Comparison of ENCODE assay signal across 8 cellular contexts in the genomic region with DNA sequence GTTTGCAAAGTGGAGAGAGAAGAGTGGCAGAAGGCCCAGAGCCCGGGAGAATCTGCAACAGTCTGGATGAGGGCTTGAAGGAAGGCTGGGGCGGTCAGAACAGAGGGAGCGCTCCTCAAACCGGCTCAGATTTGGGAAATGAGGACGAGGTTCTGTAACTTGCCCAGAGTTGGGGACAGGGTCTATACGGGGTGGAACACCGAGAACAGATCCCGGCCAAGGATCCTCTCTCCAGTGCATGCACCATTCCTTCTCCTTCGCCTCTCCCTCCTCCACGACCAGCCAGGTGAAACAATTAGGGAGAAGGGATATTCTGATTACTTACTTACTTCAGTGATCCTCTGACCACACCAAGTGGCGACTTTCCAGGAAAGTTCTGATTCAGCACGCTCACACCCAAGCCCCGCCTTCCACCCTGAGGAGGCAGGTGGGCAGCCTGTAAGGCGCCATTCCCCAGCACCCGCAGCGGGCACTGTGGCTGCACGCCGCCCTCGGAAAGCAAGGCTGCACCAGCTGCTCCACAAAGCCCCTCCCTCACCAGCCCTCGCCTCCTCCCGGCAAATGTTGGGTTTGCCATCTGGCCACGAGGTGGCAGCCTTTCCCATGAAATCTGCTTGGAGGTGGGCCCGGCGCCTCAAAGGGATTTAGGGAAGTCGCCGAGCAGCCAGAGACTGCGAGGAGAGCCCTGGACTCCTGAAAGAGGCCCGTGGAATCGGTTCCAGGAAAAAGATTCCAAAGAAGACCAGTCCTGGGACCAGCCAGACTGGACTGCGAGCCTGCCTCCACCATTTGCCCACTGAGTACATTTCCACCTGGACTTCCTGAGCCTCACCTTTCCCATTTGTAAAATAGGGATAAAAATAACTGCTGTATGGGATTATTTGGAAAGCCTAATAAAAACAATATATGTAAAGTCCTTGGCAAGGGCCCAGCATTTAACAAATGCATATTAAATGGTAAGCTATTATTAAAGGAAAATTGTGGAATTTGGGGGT. TPM values are rescaled to one million over a fixed set of nuclear protein-coding genes. Genes with fewer than 3 reads are reported as not detected.
DNase-seq lines count a peak whose midpoint lies in the region; ATAC-seq and TF ChIP-seq lines count a peak whose summit lies in the region.

No MANE protein-coding gene starts in this region.

- no peaks in the 10 kb centered on the region for H3K9me3 ChIP-seq in ectodermal cell (ENCODE audit: control insufficient read depth, low read length)
- H3K9me3 ChIP-seq in lower lobe of right lung: no peaks in the 10 kb centered on the region

- peaks cover 0 to under 1% (median 0%) of the 10 kb centered on the region in 7 donors for H3K9me3 Mint-ChIP-seq in CD14-positive monocyte

- H3K27me3 ChIP-seq in ectodermal cell (ENCODE audit: control insufficient read depth, insufficient read depth, low read length, poor library complexity, severe bottlenecking): no peaks in the 10 kb centered on the region
- no peaks in the 10 kb centered on the region for H3K27me3 ChIP-seq in lower lobe of right lung (ENCODE audit: low read depth)

- TF ChIP-seq CTCF in CD14-positive monocyte (IDR thresholded peaks at IDR 0.05) (peak; percentile 79), lower lobe of right lung (IDR thresholded peaks at IDR 0.05) (peak; percentile 92)

- intact Hi-C loops in CD14-positive monocyte (cut with micrococcal nuclease) (no loop called here), lower lobe of right lung (cut with DNase I) (no loop called here)

- no peaks in the 10 kb centered on the region for H3K36me3 Mint-ChIP-seq in CD14-positive monocyte

- H3K4me1 Mint-ChIP-seq in CD14-positive monocyte: peaks cover 11% of the 10 kb centered on the region

- 11 to 14% methylated on average over 29 to 30 of the region's 30 CpGs for WGBS in ectodermal cell, 2 experiments

- H3K4me3 ChIP-seq in ectodermal cell (ENCODE audit: insufficient read depth, low read depth, low read length): peak overlapping the region; percentile 24
- H3K4me3 ChIP-seq in lower lobe of right lung: peak overlapping the region; percentile 46

- H3K27me3 Mint-ChIP-seq in CD14-positive monocyte (ENCODE audit: low read depth in 3 of 3): peaks cover 12 to 16% (median 16%) of the 10 kb centered on the region in 3 donors

- H3K4me3 Mint-ChIP-seq in CD14-positive monocyte: peak overlapping the region; percentile 24 to 77

- H3K27ac Mint-ChIP-seq in CD14-positive monocyte: no peak overlapping the region

- DNase-seq in CD14-positive monocyte (ENCODE audit: low spot score) (peak; percentile 70), NCI-H524 treated with DMSO at 0.1 percent for 48 hours (lab: John Stamatoyannopoulos, UW) (peak; percentile 78), lower lobe of right lung (peak; percentile 88)
- peak; percentile 44 to 56 for DNase-seq in activated CD4-positive, alpha-beta T cell treated with anti-CD3 and anti-CD28 coated beads, Interleukin-2, amount 50 U/mL, for 24 hours (ENCODE audit: low read depth in 1 of 2, low spot score in 1 of 2)
- DNase-seq in stimulated activated CD4-positive, alpha-beta T cell treated with anti-CD3 and anti-CD28 coated beads, Interleukin-4, amount 100 ng/mL, for 48 hours (ENCODE audit: low read depth in 2 of 2): peak; percentile 65 to 71

- H3K27ac ChIP-seq in ectodermal cell (ENCODE audit: insufficient read depth, low read depth, low read length, poor library complexity, severe bottlenecking) (no peak overlapping the region), lower lobe of right lung (no peak overlapping the region)

- no peaks in the 10 kb centered on the region for H3K36me3 ChIP-seq in ectodermal cell (ENCODE audit: control insufficient read depth, insufficient read depth, low read length)
- H3K36me3 ChIP-seq in lower lobe of right lung: no peaks in the 10 kb centered on the region

- peak; percentile 90 for ATAC-seq in GM19395 (IDR thresholded peaks at IDR 0.05; ENCODE audit: unreplicated experiment)
- peak; percentile 82 for ATAC-seq in HG03520 (IDR thresholded peaks at IDR 0.05; ENCODE audit: unreplicated experiment)
- ATAC-seq in lower lobe of right lung: peak; percentile 93 to 95

- H3K4me1 ChIP-seq in ectodermal cell (ENCODE audit: control insufficient read depth, insufficient read depth, low read length) (peaks cover 7% of the 10 kb centered on the region), lower lobe of right lung (peaks cover 12% of the 10 kb centered on the region)

RNA-seq across cellular contexts. Expression of a gene that starts 22.2 kb away (rescaled TPM):
- polyA plus RNA-seq in CD14-positive monocyte: not detected
- 21.7 TPM for polyA plus RNA-seq in ectodermal cell (2013, experiment 1 of 4)
- 16.5 TPM for polyA plus RNA-seq in ectodermal cell (2013, experiment 2 of 4)
- 15.1 TPM for polyA plus RNA-seq in ectodermal cell (2013, experiment 3 of 4)
- 14.3 TPM for polyA plus RNA-seq in ectodermal cell (2013, experiment 4 of 4)
- total RNA-seq in lower lobe of right lung: 61.9 TPM
